9 cellular contexts compared by ENCODE assay signal in genomic region chr2:235500761-235501662, GRCh38. TPM values are rescaled to one million over a fixed set of nuclear protein-coding genes. Genes with fewer than 3 reads are reported as not detected.
DNase-seq lines count a peak whose midpoint lies in the region; ATAC-seq, FAIRE-seq and TF ChIP-seq lines count a peak whose summit lies in the region.
"Had no signal": no experiment of that assay in that cellular context is flagged by ENCODE, and none has a peak within 500 bp of the region (broad histone marks: within the 10 kb centered on the region; RNA-seq: fewer than 3 reads in every experiment).

No MANE protein-coding gene starts in this region.

- no peak overlapping the region for H3K27ac Mint-ChIP-seq in activated naive CD8-positive, alpha-beta T cell treated with anti-CD3 and anti-CD28 coated beads for 36 hours

- H3K27me3 Mint-ChIP-seq in activated naive CD8-positive, alpha-beta T cell treated with anti-CD3 and anti-CD28 coated beads for 36 hours, result peaks cover 85% of the 10 kb centered on the region

- H3K27me3 ChIP-seq in left lung (peaks cover 0 to 32% of the 10 kb centered on the region in 2 donors), pancreas (no peaks in the 10 kb centered on the region)

- H3K36me3 Mint-ChIP-seq in activated naive CD8-positive, alpha-beta T cell treated with anti-CD3 and anti-CD28 coated beads for 36 hours, result no peaks in the 10 kb centered on the region

- FAIRE-seq in pancreas (lab: Jason Lieb, UNC), result no peak

- WGBS in pancreas, 2 donors, result 84 to 90% methylated on average over 18 of the region's 18 CpGs

- no peak overlapping the region; the same call in 1 of the 2 replicates for H3K4me3 ChIP-seq in Jurkat, Clone E6-1 (ENCODE audit: low read length)
- H3K4me3 ChIP-seq in left lung (no peak overlapping the region), pancreas (no peak overlapping the region)

- peaks cover 18% of the 10 kb centered on the region for H3K4me1 Mint-ChIP-seq in activated naive CD8-positive, alpha-beta T cell treated with anti-CD3 and anti-CD28 coated beads for 36 hours

- intact Hi-C loops in left lung (cut with DNase I) (no loop called here), pancreas (cut with DNase I) (loop anchor here in 1 of 3 donors (5.0 kb wide), 1 partner anchor 359 kb away; no protein-coding TSS in a partner anchor)

- ATAC-seq in left lung (peak; percentile 61), pancreas (no peak)

- H3K36me3 ChIP-seq in left lung (no peaks in the 10 kb centered on the region), pancreas (no peaks in the 10 kb centered on the region)

- H3K27ac ChIP-seq in left lung, result peak overlapping the region in 1 of 2 donors; percentile 35
- H3K27ac ChIP-seq in pancreas, result no peak overlapping the region

- DNase-seq in ELF-1 (ENCODE audit: low read depth, low spot score), result peak; percentile 68
- DNase-seq in Jurkat, Clone E6-1 (ENCODE audit: low read depth, low spot score), result peak; percentile 32
- DNase-seq in activated naive CD8-positive, alpha-beta T cell treated with anti-CD3 and anti-CD28 coated beads for 36 hours, result no peak
- no peak for DNase-seq in left lung
- DNase-seq in NCI-H1436 (lab: John Stamatoyannopoulos, UW), result no peak
- DNase-seq in iPS-NIHi11 (ENCODE audit: low spot score), result no peak
- no peak for DNase-seq in pancreas
- DNase-seq in HUDEP-2 (lab: John Stamatoyannopoulos, UW; ENCODE audit: unreplicated experiment in 76 of 76), result no peak

- H3K4me1 ChIP-seq in left lung (peaks cover 0 to 41% of the 10 kb centered on the region in 2 donors), pancreas (peaks cover 10 to 15% (median 11%) of the 10 kb centered on the region in 3 donors)

- H3K9me3 ChIP-seq in left lung (no peaks in the 10 kb centered on the region), pancreas (no peaks in the 10 kb centered on the region)

- TF ChIP-seq CTCF in left lung (IDR thresholded peaks at IDR 0.05), result no peak
- TF ChIP-seq CTCF in pancreas (IDR thresholded peaks at IDR 0.05), result no peak

- H3K4me3 Mint-ChIP-seq in activated naive CD8-positive, alpha-beta T cell treated with anti-CD3 and anti-CD28 coated beads for 36 hours, result peak overlapping the region; percentile 27

- H3K9me3 Mint-ChIP-seq in activated naive CD8-positive, alpha-beta T cell treated with anti-CD3 and anti-CD28 coated beads for 36 hours, result no peaks in the 10 kb centered on the region
- H3K9me3 Mint-ChIP-seq: nephron had no signal

RNA-seq across cellular contexts. Expression of gene AGAP1, which starts 7.2 kb away (rescaled TPM):
- polyA plus RNA-seq in Jurkat, Clone E6-1 (2012; ENCODE audit: insufficient read depth, insufficient read length), result 11.1 TPM
- 1 to 10 TPM in 1 of 2 experiments, under 1 TPM in 1; 0.89 to 1.4 TPM for total RNA-seq in activated naive CD8-positive, alpha-beta T cell treated with anti-CD3 and anti-CD28 coated beads for 36 hours
- total RNA-seq in left lung (10 to 100 TPM; 25.3 to 25.4 TPM), pancreas (10 to 100 TPM; 16.1 to 27.6 (median 19.4) TPM)
- polyA plus RNA-seq in pancreas, result 1 to 10 TPM; 5.0 to 6.8 TPM

Comparison
In these comparisons a context has a peak if more than half of its experiments do, and no peak if none do; other contexts are left out.
1. DNase-seq: peak in ELF-1 (single experiment) and Jurkat, Clone E6-1 (single experiment); none in activated naive CD8-positive, alpha-beta T cell treated with anti-CD3 and anti-CD28 coated beads for 36 hours (single experiment), left lung (0 of 2), NCI-H1436 (single experiment), iPS-NIHi11 (single experiment), pancreas (0 of 6) and HUDEP-2 (0 of 76).
2. RNA of gene AGAP1, which starts 7.2 kb away (total RNA-seq): 25.3 to 25.4 TPM in left lung and 16.1 to 27.6 TPM in pancreas; 0.89 to 1.4 TPM in activated naive CD8-positive, alpha-beta T cell treated with anti-CD3 and anti-CD28 coated beads for 36 hours; every median in the first group is over 4 times any median in the second.